Comparison of ENCODE assay signal across 1 cellular context in genomic region chr4:13989496-13989895, GRCh38.
TF ChIP-seq lines count a peak whose summit lies in the region.

No MANE protein-coding gene starts in this region.

TF ChIP-seq in H1, 55 proteins besides CTCF, POLR2A, EP300 and RAD21:
- TF ChIP-seq JUND (IDR thresholded peaks at IDR 0.05; ENCODE audit: low read length) = no peak
- no peak for TF ChIP-seq CHD7 (IDR thresholded peaks at IDR 0.05; ENCODE audit: insufficient replicate concordance, low read length)
- TF ChIP-seq SP2 (IDR thresholded peaks at IDR 0.05; ENCODE audit: low read length) = no peak
- no peak for TF ChIP-seq SIX5 (IDR thresholded peaks at IDR 0.05; ENCODE audit: low read depth, low read length)
- TF ChIP-seq PHF8 (conservative IDR thresholded peaks at IDR 0.05; ENCODE audit: low read depth, low read length) = no peak
- TF ChIP-seq SAP30 (IDR thresholded peaks at IDR 0.05; ENCODE audit: insufficient read depth, insufficient replicate concordance, low read length) = no peak
